In genomic region chr13:75326173-75327131, GRCh38 we compare ENCODE assay signal across 8 cellular contexts.
A peak's percentile ranks its signal among the peaks of the same experiment; 100 is the strongest.
DNase-seq lines count a peak whose midpoint lies in the region; ATAC-seq and TF ChIP-seq lines count a peak whose summit lies in the region.

No MANE protein-coding gene starts in this region.

- no peaks in the 10 kb centered on the region; the same call in 1 of the 2 replicates for H3K36me3 ChIP-seq in ACC112 (ENCODE audit: insufficient read depth, low read length)

- CTCF ChIA-PET in activated CD8-positive, alpha-beta memory T cell treated with anti-CD3 and anti-CD28 coated beads, Interleukin-2, amount 10 ng/mL, durations not matched to agents 7 days and 5 days (lab: Charles Lee) = interaction anchor here (1.1 to 3.1 kb wide), 8 partner anchors 10 to 40 kb away, joined by 3 to 22 read pairs (median 5); no protein-coding TSS in a partner anchor

- no peaks in the 10 kb centered on the region for H3K79me2 ChIP-seq in ACC112 (ENCODE audit: control insufficient read depth, insufficient read depth, low read length, unreplicated experiment)

- H3K27me3 ChIP-seq in ACC112 (ENCODE audit: insufficient read depth, low read length) (no peaks in the 10 kb centered on the region), foreskin keratinocyte (no peaks in the 10 kb centered on the region)

- H3K4me3 Mint-ChIP-seq in activated CD8-positive, alpha-beta memory T cell treated with anti-CD3 and anti-CD28 coated beads, Interleukin-2, amount 10 ng/mL, durations not matched to agents 7 days and 5 days = peak overlapping the region; percentile 79

- H3K4me1 Mint-ChIP-seq in activated CD8-positive, alpha-beta memory T cell treated with anti-CD3 and anti-CD28 coated beads, Interleukin-2, amount 10 ng/mL, durations not matched to agents 7 days and 5 days = peaks cover 34% of the 10 kb centered on the region

- peak overlapping the region; percentile 32 for H3K27ac ChIP-seq in ACC112 (ENCODE audit: low read depth, low read length)
- H3K27ac ChIP-seq in foreskin keratinocyte = no peak overlapping the region

- H2AFZ ChIP-seq in ACC112 (ENCODE audit: low read length, unreplicated experiment) = peak overlapping the region; percentile 36

- no peak for TF ChIP-seq CTCF in foreskin keratinocyte (conservative IDR thresholded peaks at IDR 0.05)

- peaks cover 5% of the 10 kb centered on the region for H3K36me3 Mint-ChIP-seq in activated CD8-positive, alpha-beta memory T cell treated with anti-CD3 and anti-CD28 coated beads, Interleukin-2, amount 10 ng/mL, durations not matched to agents 7 days and 5 days

- H3K27me3 Mint-ChIP-seq in activated CD8-positive, alpha-beta memory T cell treated with anti-CD3 and anti-CD28 coated beads, Interleukin-2, amount 10 ng/mL, durations not matched to agents 7 days and 5 days = peaks cover 2% of the 10 kb centered on the region

- no peaks in the 10 kb centered on the region for H3K9me3 Mint-ChIP-seq in activated CD8-positive, alpha-beta memory T cell treated with anti-CD3 and anti-CD28 coated beads, Interleukin-2, amount 10 ng/mL, durations not matched to agents 7 days and 5 days (ENCODE audit: low read depth)

- peaks cover 8% of the 10 kb centered on the region for H3K4me1 ChIP-seq in ACC112 (ENCODE audit: control insufficient read depth, insufficient read depth, low read length, unreplicated experiment)
- peaks cover 24% of the 10 kb centered on the region for H3K4me1 ChIP-seq in foreskin keratinocyte

- peak overlapping the region; percentile 55; the same call in 1 of the 2 replicates for H3K4me3 ChIP-seq in ACC112 (ENCODE audit: low read depth, low read length)

- ATAC-seq in GM19455 (IDR thresholded peaks at IDR 0.05; ENCODE audit: unreplicated experiment) = peak; percentile 91
- ATAC-seq in HG03558 (IDR thresholded peaks at IDR 0.05; ENCODE audit: extremely low read depth, unreplicated experiment) = peak; percentile 94
- ATAC-seq in activated CD8-positive, alpha-beta memory T cell treated with anti-CD3 and anti-CD28 coated beads, Interleukin-2, amount 10 ng/mL, durations not matched to agents 7 days and 5 days = peak; percentile 89
- peak; percentile 87 for ATAC-seq in foreskin keratinocyte

- H3K27ac Mint-ChIP-seq in activated CD8-positive, alpha-beta memory T cell treated with anti-CD3 and anti-CD28 coated beads, Interleukin-2, amount 10 ng/mL, durations not matched to agents 7 days and 5 days = peak overlapping the region; percentile 87

- DNase-seq in activated CD8-positive, alpha-beta memory T cell treated with anti-CD3 and anti-CD28 coated beads, Interleukin-2, amount 10 ng/mL, durations not matched to agents 7 days and 5 days = peak; percentile 63
- peak; percentile 37 to 69 for DNase-seq in foreskin keratinocyte
- DNase-seq in stimulated activated CD4-positive, alpha-beta T cell treated with anti-CD3 and anti-CD28 coated beads, Interleukin-4, amount 100 ng/mL, for 4 hours = peak; percentile 45 to 55
- DNase-seq in NK-92 treated with Interleukin-12 subunit alpha and Interleukin-12 subunit beta, amount 100 ng/mL, for 24 hours (lab: John Stamatoyannopoulos, UW) = no peak
- no peak for DNase-seq in D341Med (ENCODE audit: low spot score)

Comparison
In these comparisons a context has a peak if more than half of its experiments do, and no peak if none do; other contexts are left out.
1. DNase-seq: peak in activated CD8-positive, alpha-beta memory T cell treated with anti-CD3 and anti-CD28 coated beads, Interleukin-2, amount 10 ng/mL, durations not matched to agents 7 days and 5 days (single experiment), foreskin keratinocyte (2 of 2) and stimulated activated CD4-positive, alpha-beta T cell treated with anti-CD3 and anti-CD28 coated beads, Interleukin-4, amount 100 ng/mL, for 4 hours (2 of 2); none in NK-92 treated with Interleukin-12 subunit alpha and Interleukin-12 subunit beta, amount 100 ng/mL, for 24 hours (single experiment) and D341Med (single experiment).
2. Peak in every context shown above with its lines, with median percentiles within 50 percentile points of each other: ATAC-seq.